In the genomic region with DNA sequence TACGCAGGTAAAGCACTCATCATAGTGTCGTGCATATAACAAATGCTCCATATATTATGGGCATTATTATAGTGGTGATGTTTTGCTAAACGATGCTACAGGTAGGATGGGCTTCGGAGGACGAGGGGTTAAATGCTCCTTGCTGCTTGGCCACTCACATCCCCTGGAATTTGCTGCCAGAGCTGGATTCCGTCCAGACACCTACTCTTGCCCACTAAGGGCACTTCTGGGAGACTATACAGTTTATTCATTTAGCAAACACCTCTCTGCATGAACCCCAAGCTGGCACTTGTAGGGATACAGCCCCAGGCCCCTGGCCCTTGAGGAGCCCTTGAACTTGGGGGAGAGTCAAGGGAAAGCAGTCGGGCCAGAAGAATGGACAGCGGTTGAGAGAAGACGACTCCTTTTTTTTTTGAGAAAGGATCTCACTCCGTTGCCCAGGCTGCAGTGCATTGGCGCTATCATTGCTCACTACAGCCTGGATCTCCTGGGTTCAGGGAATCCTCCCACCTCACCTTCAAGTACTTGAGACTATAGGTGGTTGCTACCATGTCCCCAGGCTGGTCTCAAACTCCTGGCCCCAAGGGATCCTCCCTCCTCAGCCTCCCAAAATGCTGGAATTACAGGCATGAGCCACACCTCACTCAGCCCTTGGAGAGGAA, we compare ENCODE assay signal across 8 cellular contexts. TPM values are rescaled to one million over a fixed set of nuclear protein-coding genes. Genes with fewer than 3 reads are reported as not detected.
DNase-seq lines count a peak whose midpoint lies in the region; ATAC-seq and TF ChIP-seq lines count a peak whose summit lies in the region.

No MANE protein-coding gene starts in this region.

- intact Hi-C loops in colonic mucosa (cut with DNase I), result loop anchor here (2.0 kb wide), 1 partner anchor 30 kb away; a partner anchor contains a TSS

- H4K20me1 ChIP-seq in KMS-11 (ENCODE audit: insufficient read depth), result no peaks in the 10 kb centered on the region

- peaks cover 3% of the 10 kb centered on the region for H3K27me3 Mint-ChIP-seq in neural crest cell (ENCODE audit: low read depth)

- ATAC-seq in HG03342 (IDR thresholded peaks at IDR 0.05; ENCODE audit: unreplicated experiment), result no peak

- no peak overlapping the region for H3K27ac Mint-ChIP-seq in neural crest cell (ENCODE audit: unreplicated experiment)

- H3K36me3 Mint-ChIP-seq in neural crest cell (ENCODE audit: low read depth), result no peaks in the 10 kb centered on the region

- H3K4me1 Mint-ChIP-seq in neural crest cell, result peaks cover 39% of the 10 kb centered on the region

- H3K4me3 Mint-ChIP-seq in neural crest cell, result peak overlapping the region; percentile 97

- H2AFZ ChIP-seq in KMS-11 (ENCODE audit: low read depth), result no peak overlapping the region

- TF ChIP-seq CTCF in C4-2B (conservative IDR thresholded peaks at IDR 0.05) (no peak), KMS-11 (conservative IDR thresholded peaks at IDR 0.05; ENCODE audit: low read depth, low read length) (no peak), colonic mucosa (IDR thresholded peaks at IDR 0.05) (no peak), neural crest cell (conservative IDR thresholded peaks at IDR 0.05) (no peak)

- H3K79me2 ChIP-seq in KMS-11 (ENCODE audit: insufficient read depth, low read depth), result peaks cover 20% of the 10 kb centered on the region

- H3K27me3 ChIP-seq in KMS-11 (ENCODE audit: insufficient read depth, low read depth) (no peaks in the 10 kb centered on the region), colonic mucosa (no peaks in the 10 kb centered on the region)

- DNase-seq in colonic mucosa (no peak), neural crest cell (ENCODE audit: low read depth, low spot score) (no peak), NCI-H1105 (lab: John Stamatoyannopoulos, UW) (no peak), GM03348 (ENCODE audit: low spot score) (no peak)
- DNase-seq in stimulated activated CD4-positive, alpha-beta T cell treated with anti-CD3 and anti-CD28 coated beads, Interleukin-1b, Interleukin-23, amount 100 ng/mL, for 48 hours, result no peak

- no peak overlapping the region for H3K9ac ChIP-seq in KMS-11
- H3K9ac ChIP-seq in colonic mucosa (ENCODE audit: low read depth in 2 of 2, low read length in 2 of 2), result peak overlapping the region in 1 of 2 donors; percentile 59

- H3K4me1 ChIP-seq in KMS-11 (ENCODE audit: low read depth, poor library complexity, severe bottlenecking), result peaks cover 35% of the 10 kb centered on the region
- H3K4me1 ChIP-seq in colonic mucosa, result peaks cover 15% of the 10 kb centered on the region

- H3K4me3 ChIP-seq in KMS-11 (IDR thresholded peaks at IDR 0.05; ENCODE audit: insufficient read depth, low read depth, low read length) (no peak overlapping the region), colonic mucosa (no peak overlapping the region)

- H3K36me3 ChIP-seq in KMS-11 (ENCODE audit: insufficient read depth), result no peaks in the 10 kb centered on the region
- no peaks in the 10 kb centered on the region for H3K36me3 ChIP-seq in colonic mucosa

- H3K9me3 Mint-ChIP-seq in neural crest cell, result no peaks in the 10 kb centered on the region

- H3K4me2 ChIP-seq in KMS-11, result peak overlapping the region; percentile 57; the same call in 1 of the 2 replicates

- H3K27ac ChIP-seq in C4-2B, result peak overlapping the region; percentile 92
- H3K27ac ChIP-seq in KMS-11, result no peak overlapping the region
- peak overlapping the region; percentile 93 for H3K27ac ChIP-seq in colonic mucosa

- H3K9me3 ChIP-seq in colonic mucosa, result no peaks in the 10 kb centered on the region

RNA-seq across cellular contexts. Expression of a gene that starts 1.2 kb away (rescaled TPM):
- 100 to 1,000 TPM; 127 to 184 TPM for total RNA-seq in colonic mucosa
- 73.4 and 74.2 TPM in 2 replicates for total RNA-seq in neural crest cell

RNA-seq across cellular contexts. Expression of a gene that starts 1.3 kb away (rescaled TPM):
- total RNA-seq in colonic mucosa (1 to 10 TPM; 4.3 to 5.2 TPM), neural crest cell (8.1 and 8.5 TPM in 2 replicates)

RNA-seq across cellular contexts. Expression of a gene that starts 4.8 kb away (rescaled TPM):
- total RNA-seq in colonic mucosa, result 10 to 100 TPM; 39.1 to 45.0 TPM
- total RNA-seq in neural crest cell, result 44.9 and 49.9 TPM in 2 replicates

RNA-seq across cellular contexts. Expression of a gene that starts 22.8 kb away (rescaled TPM):
- under 1 TPM; 0.27 to 0.44 TPM for total RNA-seq in colonic mucosa
- total RNA-seq in neural crest cell, result 4.5 and 4.9 TPM in 2 replicates

RNA-seq across cellular contexts. Expression of a gene that starts 30.1 kb away (rescaled TPM):
- 10 to 100 TPM in 1 of 2 donors, 1 to 10 TPM in 1; 8.9 to 13.7 TPM for total RNA-seq in colonic mucosa
- total RNA-seq in neural crest cell, result 37.4 and 43.3 TPM in 2 replicates
